Comparison of ENCODE assay signal across 10 cellular contexts in the genomic region with DNA sequence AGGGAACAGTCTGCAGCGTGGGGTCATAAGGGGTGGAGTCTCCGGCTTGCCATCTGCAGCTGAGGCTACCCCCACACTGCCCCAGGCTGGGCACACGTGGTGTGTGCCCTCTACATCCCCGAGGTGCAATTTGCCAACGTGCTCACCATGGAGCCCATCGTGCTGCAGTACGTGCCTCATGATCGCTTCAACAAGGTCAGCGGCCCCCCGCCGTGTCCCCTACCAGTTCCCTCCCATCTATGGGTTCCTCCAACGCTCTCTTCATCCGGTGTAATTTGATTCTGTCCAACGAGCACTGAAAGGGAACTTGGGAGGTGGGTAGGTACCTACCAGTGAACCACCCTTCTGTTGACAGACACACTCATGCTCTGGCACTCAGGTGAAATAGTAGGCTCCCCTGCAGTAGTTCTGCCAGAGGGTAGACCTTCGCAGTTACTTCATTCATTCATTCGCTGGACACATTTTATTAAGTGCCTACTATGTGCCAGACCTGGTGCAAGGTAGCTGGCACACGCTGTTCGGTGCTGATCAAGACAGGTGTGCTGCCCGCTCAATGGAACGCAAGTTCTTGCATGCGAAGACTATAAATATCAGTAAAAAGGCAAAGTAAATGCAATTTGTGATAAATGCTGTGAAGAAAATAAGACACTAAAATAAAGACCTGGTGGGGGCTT. TPM values are rescaled to one million over a fixed set of nuclear protein-coding genes. Genes with fewer than 3 reads are reported as not detected.
A peak's percentile ranks its signal among the peaks of the same experiment; 100 is the strongest.
DNase-seq lines count a peak whose midpoint lies in the region; ATAC-seq and TF ChIP-seq lines count a peak whose summit lies in the region.
"Had no signal": no experiment of that assay in that cellular context is flagged by ENCODE, and none has a peak within 500 bp of the region (broad histone marks: within the 10 kb centered on the region; RNA-seq: fewer than 3 reads in every experiment).

No MANE protein-coding gene starts in this region.

- TF ChIP-seq CTCF in MCF 10A (IDR thresholded peaks at IDR 0.05; ENCODE audit: unreplicated experiment) (no peak), mammary epithelial cell (conservative IDR thresholded peaks at IDR 0.05 in 1 of 2, IDR thresholded peaks at IDR 0.05 in 1 of 2; ENCODE audit: extremely low read depth in 1 of 2, insufficient read depth in 1 of 2, low read depth in 1 of 2, low read length in 2 of 2) (no peak), Panc1 (IDR thresholded peaks at IDR 0.05) (no peak), endodermal cell (conservative IDR thresholded peaks at IDR 0.05) (no peak), gastroesophageal sphincter (IDR thresholded peaks at IDR 0.05) (no peak)

- no peaks in the 10 kb centered on the region for H3K36me3 ChIP-seq in mammary epithelial cell (ENCODE audit: insufficient read depth, low read length)
- no peaks in the 10 kb centered on the region; the same call in 1 of the 2 replicates for H3K36me3 ChIP-seq in Panc1 (ENCODE audit: control insufficient read depth, insufficient read depth, low read length)
- H3K36me3 ChIP-seq in endodermal cell (ENCODE audit: control insufficient read depth, insufficient read depth, low read length): peaks cover 54% of the 10 kb centered on the region
- peaks cover 0 to 56% of the 10 kb centered on the region in 2 donors for H3K36me3 ChIP-seq in gastroesophageal sphincter

- H3K9me3 ChIP-seq in mammary epithelial cell (replicated peaks; ENCODE audit: insufficient read depth, low read length) (no peaks in the 10 kb centered on the region), Panc1 (ENCODE audit: control insufficient read depth, insufficient read depth, low read depth, low read length) (no peaks in the 10 kb centered on the region), endodermal cell (ENCODE audit: control insufficient read depth, low read length) (no peaks in the 10 kb centered on the region), gastroesophageal sphincter (no peaks in the 10 kb centered on the region)

- H3K4me2 ChIP-seq in mammary epithelial cell (ENCODE audit: insufficient read depth, low read depth, low read length): no peak overlapping the region

- dilution Hi-C loops in mammary epithelial cell (cut with HindIII; ENCODE audit: low sequenced_read_pairs): no loop called here

- no peaks in the 10 kb centered on the region for H3K27me3 Mint-ChIP-seq in MCF 10A (ENCODE audit: insufficient read depth, unreplicated experiment)
- peaks cover 17% of the 10 kb centered on the region for H3K27me3 Mint-ChIP-seq in endodermal cell (ENCODE audit: insufficient read depth)
- H3K27me3 Mint-ChIP-seq in stimulated activated naive CD8-positive, alpha-beta T cell treated with anti-CD3 and anti-CD28 coated beads, Interleukin-15, amount 100 ng/mL, for 72 hours: no peaks in the 10 kb centered on the region

- H3K4me3 Mint-ChIP-seq in MCF 10A (ENCODE audit: unreplicated experiment) (no peak overlapping the region), endodermal cell (peak overlapping the region; percentile 83)
- peak overlapping the region; percentile 96 to 99 for H3K4me3 Mint-ChIP-seq in stimulated activated naive CD8-positive, alpha-beta T cell treated with anti-CD3 and anti-CD28 coated beads, Interleukin-15, amount 100 ng/mL, for 72 hours

- H3K36me3 Mint-ChIP-seq in MCF 10A (ENCODE audit: insufficient read depth, unreplicated experiment) (peaks cover 42% of the 10 kb centered on the region), endodermal cell (ENCODE audit: low read depth) (peaks cover 39% of the 10 kb centered on the region)

- H3K27ac ChIP-seq in mammary epithelial cell (ENCODE audit: insufficient read depth, low read depth, low read length): no peak overlapping the region
- no peak overlapping the region for H3K27ac ChIP-seq in Panc1 (ENCODE audit: low read length)
- no peak overlapping the region for H3K27ac ChIP-seq in endodermal cell (ENCODE audit: low read depth, low read length)
- H3K27ac ChIP-seq in gastroesophageal sphincter: peak overlapping the region in 1 of 4 donors; percentile 97

- no peaks in the 10 kb centered on the region for H3K27me3 ChIP-seq in mammary epithelial cell (ENCODE audit: insufficient read depth, low read length)
- no peaks in the 10 kb centered on the region for H3K27me3 ChIP-seq in Panc1 (ENCODE audit: control insufficient read depth, insufficient read depth, low read length)
- peaks cover 6% of the 10 kb centered on the region for H3K27me3 ChIP-seq in endodermal cell (ENCODE audit: control insufficient read depth, insufficient read depth, low read length, poor library complexity, severe bottlenecking)
- no peaks in the 10 kb centered on the region for H3K27me3 ChIP-seq in gastroesophageal sphincter

- CTCF ChIA-PET in MCF 10A (lab: Yijun Ruan, JAX) (interaction anchor here (0.6 to 1.5 kb wide), 4 partner anchors 23 to 284 kb away, joined by 3 to 4 read pairs (median 4); partner anchors contain the start of gene CISD3), mammary epithelial cell (lab: Charles Lee; ENCODE audit: low non-redundant PET) (no interaction called here), Panc1 (lab: Charles Lee) (no interaction called here)

- TF ChIP-seq EP300 in gastroesophageal sphincter (IDR thresholded peaks at IDR 0.05): no peak

- H3K9me3 Mint-ChIP-seq in MCF 10A (ENCODE audit: unreplicated experiment) (no peaks in the 10 kb centered on the region), endodermal cell (no peaks in the 10 kb centered on the region)
- no peaks in the 10 kb centered on the region for H3K9me3 Mint-ChIP-seq in stimulated activated naive CD8-positive, alpha-beta T cell treated with anti-CD3 and anti-CD28 coated beads, Interleukin-15, amount 100 ng/mL, for 72 hours

- H3K9ac ChIP-seq in mammary epithelial cell (ENCODE audit: insufficient read depth, low read length) (no peak overlapping the region), endodermal cell (ENCODE audit: extremely low read depth, low read length, poor library complexity, severe bottlenecking) (no peak overlapping the region)

- DNase-seq in MCF 10A (ENCODE audit: unreplicated experiment) (no peak), mammary epithelial cell (no peak), Panc1 (ENCODE audit: low read depth, low spot score) (no peak), endodermal cell (no peak), SW480 (ENCODE audit: low spot score) (no peak), NCI-H2227 (lab: John Stamatoyannopoulos, UW; ENCODE audit: unreplicated experiment) (no peak)
- no peak for DNase-seq in stimulated activated naive CD8-positive, alpha-beta T cell treated with anti-CD3 and anti-CD28 coated beads, Interleukin-15, amount 100 ng/mL, for 72 hours
- DNase-seq: Kasumi-1, NCI-H2227 treated with DMSO at 0.1 percent for 48 hours had no signal

- peaks cover 24% of the 10 kb centered on the region for H3K4me1 ChIP-seq in mammary epithelial cell (ENCODE audit: insufficient read depth, low read length)
- H3K4me1 ChIP-seq in Panc1 (ENCODE audit: control insufficient read depth, insufficient read depth, low read length): no peaks in the 10 kb centered on the region
- H3K4me1 ChIP-seq in endodermal cell (ENCODE audit: control insufficient read depth, insufficient read depth, low read length): peaks cover 9% of the 10 kb centered on the region
- peaks cover 0 to 64% (median 12%) of the 10 kb centered on the region in 3 donors for H3K4me1 ChIP-seq in gastroesophageal sphincter

- H3K79me2 ChIP-seq in mammary epithelial cell (ENCODE audit: insufficient read depth, low read length): peaks cover 20% of the 10 kb centered on the region

- H3K27ac Mint-ChIP-seq in MCF 10A (ENCODE audit: low read depth, unreplicated experiment) (peak overlapping the region; percentile 60), endodermal cell (no peak overlapping the region)
- H3K27ac Mint-ChIP-seq in stimulated activated naive CD8-positive, alpha-beta T cell treated with anti-CD3 and anti-CD28 coated beads, Interleukin-15, amount 100 ng/mL, for 72 hours: peak overlapping the region; percentile 77 to 89

- POLR2A ChIA-PET in MCF 10A (lab: Yijun Ruan, JAX) (interaction anchor here (0.6 to 3.3 kb wide), 4 partner anchors 10 to 116 kb away, joined by 3 to 18 read pairs (median 6); no protein-coding TSS in a partner anchor), Panc1 (lab: Charles Lee) (no interaction called here)

- no peak overlapping the region for H2AFZ ChIP-seq in mammary epithelial cell (ENCODE audit: low read depth, low read length)

- 80% methylated on average over 19 of the region's 21 CpGs for WGBS in mammary epithelial cell (ENCODE audit: low coverage, missing lambda C conversion rate)
- 93% methylated on average over 18 to 21 of the region's 21 CpGs for WGBS in endodermal cell (ENCODE audit: insufficient coverage in 1 of 2, insufficient read length in 1 of 2), 2 experiments
- 46 to 71% methylated on average over 2 to 16 of the region's 21 CpGs for WGBS in gastroesophageal sphincter (ENCODE audit: low coverage in 1 of 2), 2 donors

- BruUV-seq in MCF 10A (replicated peaks; lab: Mats Ljungman, UMichigan): no TSS peak
- no TSS peak for BruUV-seq in mammary epithelial cell (replicated peaks; lab: Mats Ljungman, UMichigan)
- BruUV-seq in Panc1 (replicated peaks; lab: Mats Ljungman, UMichigan): TSS peak; percentile 67

- ATAC-seq in Panc1 (no peak), gastroesophageal sphincter (no peak)
- no peak for ATAC-seq in stimulated activated naive CD8-positive, alpha-beta T cell treated with anti-CD3 and anti-CD28 coated beads, Interleukin-15, amount 100 ng/mL, for 72 hours

- no peak for TF ChIP-seq POLR2A in gastroesophageal sphincter (IDR thresholded peaks at IDR 0.05)

- H3K4me1 Mint-ChIP-seq in MCF 10A (ENCODE audit: insufficient read depth, unreplicated experiment): peaks cover 11% of the 10 kb centered on the region
- peaks cover 45% of the 10 kb centered on the region for H3K4me1 Mint-ChIP-seq in endodermal cell
- H3K4me1 Mint-ChIP-seq in stimulated activated naive CD8-positive, alpha-beta T cell treated with anti-CD3 and anti-CD28 coated beads, Interleukin-15, amount 100 ng/mL, for 72 hours: peaks cover 65% of the 10 kb centered on the region

- in situ Hi-C loops in mammary epithelial cell (cut with MboI; ENCODE audit: low sequenced_read_pairs in 2 of 2): no loop called here
- in situ Hi-C loops in Panc1 (cut with HindIII; ENCODE audit: low pct_unique_long_range_greater_than_20kb, low sequenced_read_pairs): no loop called here

- H3K4me3 ChIP-seq in mammary epithelial cell (replicated peaks in 1 of 3; ENCODE audit: insufficient read depth in 1 of 3, low read depth in 2 of 3, low read length in 3 of 3): no peak overlapping the region
- H3K4me3 ChIP-seq in Panc1 (ENCODE audit: low read depth in 2 of 2, low read length in 2 of 2): no peak overlapping the region
- no peak overlapping the region for H3K4me3 ChIP-seq in endodermal cell (ENCODE audit: low read length)
- no peak overlapping the region for H3K4me3 ChIP-seq in gastroesophageal sphincter

- intact Hi-C loops in MCF 10A (cut with micrococcal nuclease) (loop anchor here (10.0 kb wide), 1 partner anchor 47 kb away; the partner anchor contains the start of gene PSMB3), mammary epithelial cell (cut with micrococcal nuclease) (no loop called here), Panc1 (cut with micrococcal nuclease; ENCODE audit: unreplicated experiment) (no loop called here)

- no peaks in the 10 kb centered on the region for H4K20me1 ChIP-seq in mammary epithelial cell (ENCODE audit: insufficient read depth, low read length)

RNA-seq across cellular contexts. Expression of gene MLLT6, which starts 2.7 kb away (rescaled TPM):
- total RNA-seq in MCF 10A (2022): 59.6 and 65.3 TPM in 2 replicates
- total RNA-seq in mammary epithelial cell: 10 to 100 TPM; 30.3 to 51.0 TPM
- 21.9 TPM for polyA plus RNA-seq in mammary epithelial cell
- 34.6 TPM for polyA minus RNA-seq in mammary epithelial cell
- 50.6 TPM for total RNA-seq in Panc1 (2021; ENCODE audit: unreplicated experiment)
- polyA plus RNA-seq in Panc1 (2012; ENCODE audit: insufficient read length): 38.4 TPM
- 100 to 1,000 TPM; 112 to 127 TPM for total RNA-seq in endodermal cell
- 54.4 TPM for polyA plus RNA-seq in endodermal cell (2013, experiment 1 of 2)
- 49.1 TPM for polyA plus RNA-seq in endodermal cell (2013, experiment 2 of 2)
- total RNA-seq in gastroesophageal sphincter: 100 to 1,000 TPM in 1 of 4 donors, 10 to 100 TPM in 3; 55.6 to 101 (median 77.9) TPM

RNA-seq across cellular contexts. Expression of gene CISD3, which starts 22.3 kb away (rescaled TPM):
- total RNA-seq in MCF 10A (2022) (36.8 and 42.0 TPM in 2 replicates), mammary epithelial cell (10 to 100 TPM in 1 of 2 donors, 1 to 10 TPM in 1; 3.3 to 30.4 TPM), Panc1 (2021; ENCODE audit: unreplicated experiment) (45.0 TPM), endodermal cell (10 to 100 TPM in 1 of 2 donors, 1 to 10 TPM in 1; 8.9 to 11.2 TPM), gastroesophageal sphincter (10 to 100 TPM in 2 of 4 donors, 1 to 10 TPM in 2; 8.5 to 14.9 (median 11.1) TPM)
- 16.2 TPM for polyA plus RNA-seq in mammary epithelial cell
- 12.8 TPM for polyA minus RNA-seq in mammary epithelial cell
- polyA plus RNA-seq in Panc1 (2012; ENCODE audit: insufficient read length): 39.3 TPM
- polyA plus RNA-seq in endodermal cell (2013, experiment 1 of 2): 5.7 TPM
- 6.3 TPM for polyA plus RNA-seq in endodermal cell (2013, experiment 2 of 2)

RNA-seq across cellular contexts. Expression of gene EPOP, which starts 33.1 kb away (rescaled TPM):
- 3.4 and 3.6 TPM in 2 replicates for total RNA-seq in MCF 10A (2022)
- total RNA-seq in mammary epithelial cell: 1 to 10 TPM; 2.8 to 3.2 TPM
- polyA plus RNA-seq in mammary epithelial cell: 2.4 TPM
- polyA minus RNA-seq in mammary epithelial cell: not detected
- 19.9 TPM for total RNA-seq in Panc1 (2021; ENCODE audit: unreplicated experiment)
- polyA plus RNA-seq in Panc1 (2012; ENCODE audit: insufficient read length): 10.3 TPM
- 1 to 10 TPM; 3.2 to 5.0 TPM for total RNA-seq in endodermal cell
- 13.5 TPM for polyA plus RNA-seq in endodermal cell (2013, experiment 1 of 2)
- polyA plus RNA-seq in endodermal cell (2013, experiment 2 of 2): 12.8 TPM
- total RNA-seq in gastroesophageal sphincter: 1 to 10 TPM in 3 of 4 donors, under 1 TPM in 1; 0.31 to 3.5 (median 1.5) TPM

RNA-seq across cellular contexts. Expression of gene PCGF2, which starts 40.3 kb away (rescaled TPM):
- 32.6 and 39.5 TPM in 2 replicates for total RNA-seq in MCF 10A (2022)
- 10 to 100 TPM in 1 of 2 donors, 1 to 10 TPM in 1; 3.0 to 36.4 TPM for total RNA-seq in mammary epithelial cell
- polyA plus RNA-seq in mammary epithelial cell: 6.4 TPM
- polyA minus RNA-seq in mammary epithelial cell: 14.0 TPM
- total RNA-seq in Panc1 (2021; ENCODE audit: unreplicated experiment): 43.9 TPM
- polyA plus RNA-seq in Panc1 (2012; ENCODE audit: insufficient read length): 64.8 TPM
- total RNA-seq in endodermal cell: 100 to 1,000 TPM; 101 to 106 TPM
- 83.8 TPM for polyA plus RNA-seq in endodermal cell (2013, experiment 1 of 2)
- polyA plus RNA-seq in endodermal cell (2013, experiment 2 of 2): 72.3 TPM
- 10 to 100 TPM in 1 of 4 donors, 1 to 10 TPM in 3; 6.4 to 13.0 (median 9.7) TPM for total RNA-seq in gastroesophageal sphincter

RNA-seq across cellular contexts. Expression of gene PSMB3, which starts 44.7 kb away (rescaled TPM):
- 124 and 145 TPM in 2 replicates for total RNA-seq in MCF 10A (2022)
- total RNA-seq in mammary epithelial cell: 100 to 1,000 TPM; 150 to 218 TPM
- 426 TPM for polyA plus RNA-seq in mammary epithelial cell
- 235 TPM for polyA minus RNA-seq in mammary epithelial cell
- total RNA-seq in Panc1 (2021; ENCODE audit: unreplicated experiment): 233 TPM
- 236 TPM for polyA plus RNA-seq in Panc1 (2012; ENCODE audit: insufficient read length)
- 100 to 1,000 TPM; 192 to 244 TPM for total RNA-seq in endodermal cell
- 230 TPM for polyA plus RNA-seq in endodermal cell (2013, experiment 1 of 2)
- 230 TPM for polyA plus RNA-seq in endodermal cell (2013, experiment 2 of 2)
- total RNA-seq in gastroesophageal sphincter: 100 to 1,000 TPM; 107 to 123 (median 117) TPM
